ENCODE assay signal across 10 cellular contexts in the genomic region with DNA sequence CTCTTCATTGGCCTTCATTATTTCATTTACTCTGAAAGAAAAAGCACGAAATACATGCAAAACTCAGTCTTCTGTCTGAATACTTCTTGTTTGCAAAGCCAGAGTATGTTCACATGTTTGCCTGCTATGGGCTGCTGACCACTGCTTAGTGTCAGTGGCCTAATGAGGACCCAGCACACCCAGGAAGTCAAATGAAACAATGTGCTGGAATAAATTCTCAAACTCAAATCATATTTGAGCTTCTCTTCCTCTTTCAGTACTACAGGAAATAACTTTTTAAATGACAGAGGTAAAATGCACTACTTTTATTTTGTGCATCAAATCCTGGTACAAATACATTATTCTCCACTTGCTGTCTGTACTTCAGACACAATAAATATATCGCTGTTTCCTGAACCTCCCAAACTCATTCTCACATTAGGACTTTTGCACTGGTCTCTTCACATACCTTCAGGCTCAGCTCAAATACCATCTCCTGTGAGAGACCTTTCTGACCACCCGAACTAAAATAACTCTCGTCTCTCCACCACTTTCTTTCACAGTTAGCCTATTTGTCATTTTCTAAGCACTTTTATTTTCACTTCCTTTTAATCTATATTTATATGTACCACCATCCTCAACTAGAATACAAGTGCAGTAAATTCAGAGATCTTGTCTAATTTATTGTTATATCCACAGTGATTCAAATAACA.
DNase-seq lines count a peak whose midpoint lies in the region; ATAC-seq and TF ChIP-seq lines count a peak whose summit lies in the region.
"Had no signal": no experiment of that assay in that cellular context is flagged by ENCODE, and none has a peak within 500 bp of the region (broad histone marks: within the 10 kb centered on the region; RNA-seq: fewer than 3 reads in every experiment).

No MANE protein-coding gene starts in this region.

- no peak for TF ChIP-seq CTCF in GM06990 (IDR thresholded peaks at IDR 0.05; ENCODE audit: insufficient read depth, low read length, poor library complexity, severe bottlenecking)

- no peaks in the 10 kb centered on the region for H3K36me3 ChIP-seq in GM06990 (ENCODE audit: control insufficient read depth, insufficient read depth, low read length)
- H3K36me3 ChIP-seq: left ventricle myocardium inferior had no signal

- H3K27me3 ChIP-seq in GM06990 (replicated peaks; ENCODE audit: control insufficient read depth, insufficient read depth, low read length) = no peaks in the 10 kb centered on the region

- DNase-seq in GM06990 (ENCODE audit: extremely low read depth, insufficient read length) (peak; percentile 37), nucleus accumbens (lab: John Stamatoyannopoulos, UW) (no peak), NCI-H2107 (lab: John Stamatoyannopoulos, UW) (no peak), dedifferentiated amniotic fluid mesenchymal stem cell (ENCODE audit: extremely low spot score) (no peak)
- DNase-seq in activated CD8-positive, alpha-beta memory T cell treated with anti-CD3 and anti-CD28 coated beads for 24 hours = no peak
- DNase-seq: left ventricle myocardium inferior, NCI-H446 had no signal

- peak overlapping the region; percentile 17; the same call in 1 of the 2 replicates for H3K4me3 ChIP-seq in GM06990 (replicated peaks; ENCODE audit: low read depth, low read length)
- H3K4me3 ChIP-seq: left ventricle myocardium inferior had no signal

- ATAC-seq in GM19395 (IDR thresholded peaks at IDR 0.05; ENCODE audit: unreplicated experiment) (peak; percentile 95), HG02870 (IDR thresholded peaks at IDR 0.05; ENCODE audit: unreplicated experiment) (peak; percentile 81), HG03571 (IDR thresholded peaks at IDR 0.05; ENCODE audit: unreplicated experiment) (peak; percentile 93)
